Comparison of ENCODE assay signal across 8 cellular contexts in the genomic region with DNA sequence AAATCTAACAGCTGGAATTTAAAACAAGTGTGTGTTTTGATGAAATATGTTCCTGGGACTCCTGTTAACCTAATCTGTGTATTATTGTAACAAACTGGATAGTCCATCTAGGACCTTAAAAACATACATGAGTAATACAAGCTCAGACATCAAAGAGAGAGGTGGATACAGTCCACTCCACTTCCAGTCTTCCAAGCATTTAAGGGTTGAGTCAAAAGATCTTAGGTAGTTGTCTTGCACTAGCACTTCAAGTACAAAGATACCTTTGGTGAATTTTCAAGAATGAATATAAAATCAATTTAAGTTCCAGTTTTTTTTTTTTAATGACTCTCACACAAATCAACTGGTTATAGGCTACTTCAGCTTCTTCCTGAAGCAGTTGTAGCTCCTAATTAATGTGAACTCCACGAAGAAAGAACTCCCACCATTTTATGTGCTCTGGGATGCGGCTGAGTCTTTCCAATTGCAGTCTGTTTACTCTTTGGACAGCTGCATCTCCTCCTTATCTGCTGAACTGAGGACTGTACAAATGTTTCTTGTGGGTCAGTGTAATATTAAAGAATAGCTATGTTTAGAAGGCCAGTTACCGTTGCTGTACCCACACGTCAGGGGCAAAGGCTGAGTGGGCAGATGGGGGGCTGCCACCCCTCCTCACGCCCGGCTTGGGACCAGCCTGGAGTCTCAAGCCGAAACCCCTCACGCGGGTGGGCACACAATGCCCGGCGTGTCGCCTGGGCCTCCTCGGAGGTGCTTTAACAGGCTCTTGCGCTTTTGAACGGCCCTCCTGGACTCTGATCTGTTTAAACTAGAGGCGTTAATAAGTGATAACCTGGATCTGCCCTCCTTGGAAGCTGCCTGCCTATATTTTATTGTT. TPM values are rescaled to one million over a fixed set of nuclear protein-coding genes. Genes with fewer than 3 reads are reported as not detected.
A peak's percentile ranks its signal among the peaks of the same experiment; 100 is the strongest.
DNase-seq lines count a peak whose midpoint lies in the region; ATAC-seq and TF ChIP-seq lines count a peak whose summit lies in the region.

No MANE protein-coding gene starts in this region.

- H3K79me1 ChIP-seq in trophoblast cell (ENCODE audit: low read length), result peaks cover 40% of the 10 kb centered on the region

- no peak for ATAC-seq in central memory CD8-positive, alpha-beta T cell (replicated peaks; ENCODE audit: extremely low read depth, poor library complexity, severe bottlenecking)
- ATAC-seq in effector memory CD8-positive, alpha-beta T cell (replicated peaks), result no peak

- peak overlapping the region; percentile 29 for H3K4me3 Mint-ChIP-seq in central memory CD8-positive, alpha-beta T cell
- peak overlapping the region in 1 of 2 donors; percentile 25 for H3K4me3 Mint-ChIP-seq in effector memory CD8-positive, alpha-beta T cell

- peak overlapping the region; percentile 94 for H3K27ac ChIP-seq in trophoblast cell (ENCODE audit: low read depth, low read length)
- H3K27ac ChIP-seq in transverse colon, result no peak overlapping the region

- no peak for TF ChIP-seq EP300 in transverse colon (IDR thresholded peaks at IDR 0.05; ENCODE audit: low read depth)

- H3K79me2 ChIP-seq in trophoblast cell (ENCODE audit: control insufficient read depth, insufficient read depth, low read length, poor library complexity), result peaks cover 25% of the 10 kb centered on the region

- peak overlapping the region; percentile 93 for H4K8ac ChIP-seq in trophoblast cell (ENCODE audit: low read depth, low read length)

- peak overlapping the region; percentile 74 for H2BK120ac ChIP-seq in trophoblast cell (ENCODE audit: insufficient read depth, low read length, poor library complexity)

- no peak overlapping the region for H3K23ac ChIP-seq in trophoblast cell (ENCODE audit: low read length)

- in situ Hi-C loops in transverse colon (cut with MboI; ENCODE audit: low pct_ligation_motif_present in 1 of 4, low pct_unique_long_range_greater_than_20kb in 1 of 4, low sequenced_read_pairs in 3 of 4), result no loop called here

- H3K27me3 Mint-ChIP-seq in central memory CD8-positive, alpha-beta T cell, result peaks cover 75% of the 10 kb centered on the region
- H3K27me3 Mint-ChIP-seq in effector memory CD8-positive, alpha-beta T cell, result peaks cover 66 to 68% of the 10 kb centered on the region in 2 donors

- peak overlapping the region; percentile 70 for H3K18ac ChIP-seq in trophoblast cell (ENCODE audit: low read length)

- peak overlapping the region; percentile 57 for H3K4ac ChIP-seq in trophoblast cell (ENCODE audit: low read depth, low read length)

- H3K4me2 ChIP-seq in trophoblast cell (ENCODE audit: low read length), result peak overlapping the region; percentile 81

- no peak for TF ChIP-seq CTCF in transverse colon (IDR thresholded peaks at IDR 0.05)

- peak overlapping the region; percentile 57 for H2AK5ac ChIP-seq in trophoblast cell (ENCODE audit: low read length)

- H2AFZ ChIP-seq in trophoblast cell (ENCODE audit: insufficient read depth, low read length, poor library complexity), result peak overlapping the region; percentile 91

- peaks cover 15% of the 10 kb centered on the region for H3K4me1 Mint-ChIP-seq in central memory CD8-positive, alpha-beta T cell
- H3K4me1 Mint-ChIP-seq in effector memory CD8-positive, alpha-beta T cell (ENCODE audit: low read depth in 2 of 2), result peaks cover 14 to 25% of the 10 kb centered on the region in 2 donors

- DNase-seq in NCI-H510A treated with DMSO at 0.1 percent for 48 hours (lab: John Stamatoyannopoulos, UW) (peak; percentile 50), NCI-H510A (lab: John Stamatoyannopoulos, UW) (no peak), NCI-H345 (lab: John Stamatoyannopoulos, UW) (peak; percentile 47), trophoblast cell (no peak), transverse colon (no peak), retina (no peak)
- DNase-seq in central memory CD8-positive, alpha-beta T cell (ENCODE audit: low spot score in 2 of 2), result no peak
- no peak for DNase-seq in effector memory CD8-positive, alpha-beta T cell

- H3K9me3 ChIP-seq in trophoblast cell (ENCODE audit: insufficient read depth, low read depth, low read length) (no peaks in the 10 kb centered on the region), transverse colon (peaks cover 0 to 3% of the 10 kb centered on the region in 2 donors)

- H2BK12ac ChIP-seq in trophoblast cell (ENCODE audit: low read length), result peak overlapping the region; percentile 42

- no CpG with 5 or more reads among the region's 16 CpGs for WGBS in trophoblast cell (ENCODE audit: extremely low coverage, insufficient coverage, insufficient read length)
- 7 to 11% methylated on average over 2 to 12 of the region's 16 CpGs for WGBS in transverse colon (ENCODE audit: low coverage in 1 of 2), 2 donors

- H3K4me1 ChIP-seq in trophoblast cell (ENCODE audit: control insufficient read depth in 1 of 2, insufficient read depth in 2 of 2, low read length in 2 of 2) (peaks cover 2 to 3% of the 10 kb centered on the region in 2 experiments), transverse colon (peaks cover 34 to 50% (median 48%) of the 10 kb centered on the region in 4 donors)

- H3K14ac ChIP-seq in trophoblast cell (ENCODE audit: low read length), result peak overlapping the region; percentile 59

- H3K9ac ChIP-seq in trophoblast cell (ENCODE audit: low read length), result peak overlapping the region; percentile 84

- H3K4me3 ChIP-seq in trophoblast cell (ENCODE audit: low read depth, low read length) (peak overlapping the region; percentile 93), transverse colon (peak overlapping the region in 2 of 4 donors; percentile 19 to 44)

- intact Hi-C loops in transverse colon (cut with DNase I; ENCODE audit: low total_unique reads), result no loop called here

- H4K91ac ChIP-seq in trophoblast cell (ENCODE audit: low read depth, low read length), result peak overlapping the region; percentile 93

- H3K36me3 Mint-ChIP-seq in central memory CD8-positive, alpha-beta T cell (ENCODE audit: insufficient read depth), result peaks cover 26% of the 10 kb centered on the region
- H3K36me3 Mint-ChIP-seq in effector memory CD8-positive, alpha-beta T cell (ENCODE audit: insufficient read depth), result peaks cover 24% of the 10 kb centered on the region

- no peak for TF ChIP-seq POLR2A in transverse colon (IDR thresholded peaks at IDR 0.05)

- H3K27ac Mint-ChIP-seq in central memory CD8-positive, alpha-beta T cell (ENCODE audit: low read depth), result no peak overlapping the region
- H3K27ac Mint-ChIP-seq in effector memory CD8-positive, alpha-beta T cell, result peak overlapping the region in 1 of 2 donors; percentile 38

- H3K27me3 ChIP-seq in trophoblast cell (ENCODE audit: insufficient read depth, low read length) (no peaks in the 10 kb centered on the region), transverse colon (peaks cover 100% of the 10 kb centered on the region)

- H3K9me3 Mint-ChIP-seq in central memory CD8-positive, alpha-beta T cell, result no peaks in the 10 kb centered on the region
- no peaks in the 10 kb centered on the region for H3K9me3 Mint-ChIP-seq in effector memory CD8-positive, alpha-beta T cell

- peak overlapping the region; percentile 92 for H2BK5ac ChIP-seq in trophoblast cell (ENCODE audit: low read depth, low read length, poor library complexity)

- H3K36me3 ChIP-seq in trophoblast cell (ENCODE audit: control insufficient read depth in 1 of 2, insufficient read depth in 2 of 2, low read length in 2 of 2) (no peaks in the 10 kb centered on the region), transverse colon (no peaks in the 10 kb centered on the region)

- H4K12ac ChIP-seq in trophoblast cell (ENCODE audit: low read depth, low read length), result peak overlapping the region; percentile 20

RNA-seq across cellular contexts. Expression of gene IGF2BP3, which starts 2.9 kb away (rescaled TPM):
- 82.5 and 84.8 TPM in 2 replicates for polyA plus RNA-seq in trophoblast cell (2013)
- total RNA-seq in transverse colon, result under 1 TPM in 2 of 4 donors, not detected in 2; 0.41 to 0.64 TPM

RNA-seq across cellular contexts. Expression of gene TRA2A, which starts 58.6 kb away (rescaled TPM):
- polyA plus RNA-seq in trophoblast cell (2013), result 66.4 and 67.4 TPM in 2 replicates
- total RNA-seq in transverse colon, result 100 to 1,000 TPM in 2 of 4 donors, 10 to 100 TPM in 2; 31.7 to 199 (median 111) TPM

Comparison
In these comparisons a context has a peak if more than half of its experiments do, and no peak if none do; other contexts are left out.
1. DNase-seq: peak in NCI-H510A treated with DMSO at 0.1 percent for 48 hours (single experiment) and NCI-H345 (single experiment); none in NCI-H510A (single experiment), central memory CD8-positive, alpha-beta T cell (0 of 2), trophoblast cell (0 of 2), transverse colon (single experiment), effector memory CD8-positive, alpha-beta T cell (0 of 3) and retina (single experiment).